Comparison of ENCODE assay signal across 25 cellular contexts in the genomic region with DNA sequence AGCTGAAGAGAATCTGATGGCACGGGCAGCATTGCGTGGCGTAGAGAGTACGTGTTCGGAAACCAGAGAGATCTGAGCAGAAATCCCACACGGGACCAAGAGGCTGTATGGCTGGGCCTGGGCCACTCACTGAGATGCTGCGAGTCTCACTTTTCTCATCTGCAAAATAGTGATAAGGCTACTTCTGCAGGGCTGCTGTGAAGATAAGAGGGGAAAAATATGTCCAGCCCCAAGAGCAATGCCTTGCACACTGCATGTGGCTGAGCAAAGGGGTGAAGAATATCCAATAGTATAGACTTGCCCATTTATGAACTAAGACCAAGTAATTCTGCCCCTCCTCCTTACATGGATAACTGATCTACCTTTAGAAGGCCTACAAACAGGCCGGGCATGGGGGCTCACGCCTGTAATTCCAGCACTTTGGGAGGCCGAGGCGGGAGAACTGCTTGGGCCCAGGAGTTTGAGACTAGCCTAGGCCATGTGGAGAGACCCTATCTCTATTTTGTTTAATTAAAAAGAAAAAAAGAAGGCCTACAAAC.
"Had no signal": no experiment of that assay in that cellular context is flagged by ENCODE, and none has a peak within 500 bp of the region (broad histone marks: within the 10 kb centered on the region; RNA-seq: fewer than 3 reads in every experiment).

No MANE protein-coding gene starts in this region.

- H3K27me3 ChIP-seq: foreskin keratinocyte, upper lobe of right lung had no signal

- H3K4me3 ChIP-seq: coronary artery, lower lobe of right lung, mucosa of descending colon, smooth muscle cell, thoracic aorta, upper lobe of right lung had no signal

- H3K27ac ChIP-seq: coronary artery, foreskin keratinocyte, lower lobe of right lung, thoracic aorta, upper lobe of right lung had no signal

- H3K4me3 Mint-ChIP-seq: activated B cell treated with CpG ODN at 0.5 μM for 24 hours; activated CD4-positive, alpha-beta T cell treated with anti-CD3 and anti-CD28 coated beads for 36 hours; activated naive CD4-positive, alpha-beta T cell treated with anti-CD3 and anti-CD28 coated beads for 36 hours; activated naive CD8-positive, alpha-beta T cell treated with anti-CD3 and anti-CD28 coated beads, Interleukin-2, amount 10 ng/mL, durations not matched to agents 7 days and 5 days; immature natural killer cell; stimulated activated naive B cell treated with anti-CD40 and anti-IgM and Interleukin-4, amounts not matched to agents 10 μg/mL and 1 μg/mL and 100 μg/mL, for 72 hours; T-helper 2 cell treated with Interferon-gamma antibody and Interleukin-4, amounts not matched to agents 5 μg/mL and 100 μg/mL, for 36 hours had no signal

- H3K4me2 ChIP-seq: smooth muscle cell had no signal

- H3K27me3 Mint-ChIP-seq: activated B cell treated with CpG ODN at 0.5 μM for 24 hours; activated CD4-positive, alpha-beta T cell treated with anti-CD3 and anti-CD28 coated beads for 36 hours; activated naive CD8-positive, alpha-beta T cell treated with anti-CD3 and anti-CD28 coated beads, Interleukin-2, amount 10 ng/mL, durations not matched to agents 7 days and 5 days; stimulated activated naive B cell treated with anti-CD40 and anti-IgM and Interleukin-4, amounts not matched to agents 10 μg/mL and 1 μg/mL and 100 μg/mL, for 72 hours; T-cell had no signal

- H3K9me3 ChIP-seq: lower lobe of right lung, mucosa of descending colon, thoracic aorta, upper lobe of right lung had no signal

- H3K27ac Mint-ChIP-seq: activated B cell treated with CpG ODN at 0.5 μM for 24 hours; activated CD4-positive, alpha-beta T cell treated with anti-CD3 and anti-CD28 coated beads for 36 hours; activated naive CD4-positive, alpha-beta T cell treated with anti-CD3 and anti-CD28 coated beads for 36 hours; activated naive CD8-positive, alpha-beta T cell treated with anti-CD3 and anti-CD28 coated beads, Interleukin-2, amount 10 ng/mL, durations not matched to agents 7 days and 5 days; stimulated activated naive B cell treated with anti-CD40 and anti-IgM and Interleukin-4, amounts not matched to agents 10 μg/mL and 1 μg/mL and 100 μg/mL, for 72 hours; T-cell; T-helper 2 cell treated with Interferon-gamma antibody and Interleukin-4, amounts not matched to agents 5 μg/mL and 100 μg/mL, for 36 hours had no signal

- H3K9me3 Mint-ChIP-seq: activated B cell treated with CpG ODN at 0.5 μM for 24 hours; activated naive CD4-positive, alpha-beta T cell treated with anti-CD3 and anti-CD28 coated beads for 36 hours; activated naive CD8-positive, alpha-beta T cell treated with anti-CD3 and anti-CD28 coated beads, Interleukin-2, amount 10 ng/mL, durations not matched to agents 7 days and 5 days; activated T-cell treated with anti-CD3 and anti-CD28 coated beads, Interleukin-2, amount 50 U/mL, for 4 hours; immature natural killer cell; stimulated activated naive B cell treated with anti-CD40 and anti-IgM and Interleukin-4, amounts not matched to agents 10 μg/mL and 1 μg/mL and 100 μg/mL, for 72 hours; T-cell; T-helper 2 cell treated with Interferon-gamma antibody and Interleukin-4, amounts not matched to agents 5 μg/mL and 100 μg/mL, for 36 hours had no signal

- DNase-seq: activated B cell treated with CpG ODN at 0.5 μM for 24 hours; activated CD4-positive, alpha-beta T cell treated with anti-CD3 and anti-CD28 coated beads for 36 hours; activated CD4-positive, alpha-beta T cell treated with anti-CD3 and anti-CD28 coated beads, Interleukin-2, amount 50 U/mL, for 4 hours; activated CD8-positive, alpha-beta memory T cell treated with anti-CD3 and anti-CD28 coated beads for 24 hours; activated CD8-positive, alpha-beta memory T cell treated with anti-CD3 and anti-CD28 coated beads, Interleukin-2, amount 50 U/mL, for 4 hours; activated effector memory CD4-positive, alpha-beta T cell treated with Interleukin-2 at 50 U/mL for 16 hours; activated naive CD4-positive, alpha-beta T cell treated with anti-CD3 and anti-CD28 coated beads for 36 hours; activated naive CD8-positive, alpha-beta T cell treated with anti-CD3 and anti-CD28 coated beads, Interleukin-2, amount 10 ng/mL, durations not matched to agents 7 days and 5 days; activated T-cell treated with anti-CD3 and anti-CD28 coated beads, Interleukin-2, amount 50 U/mL, for 4 hours; amygdala; cerebellar nuclear complex; foreskin keratinocyte; immature natural killer cell; lower lobe of right lung; mesendoderm; mucosa of descending colon; stimulated activated CD4-positive, alpha-beta T cell treated with anti-CD3 and anti-CD28 coated beads, Interleukin-15, amount 100 ng/mL, for 24 hours; stimulated activated CD8-positive, alpha-beta memory T cell treated with anti-CD3 and anti-CD28 coated beads, Interleukin-4, amount 100 ng/mL, for 48 hours; stimulated activated naive B cell treated with anti-CD40 and anti-IgM and Interleukin-4, amounts not matched to agents 10 μg/mL and 1 μg/mL and 100 μg/mL, for 72 hours; T-cell; upper lobe of right lung had no signal
